36 cellular contexts compared by ENCODE assay signal in the genomic region with DNA sequence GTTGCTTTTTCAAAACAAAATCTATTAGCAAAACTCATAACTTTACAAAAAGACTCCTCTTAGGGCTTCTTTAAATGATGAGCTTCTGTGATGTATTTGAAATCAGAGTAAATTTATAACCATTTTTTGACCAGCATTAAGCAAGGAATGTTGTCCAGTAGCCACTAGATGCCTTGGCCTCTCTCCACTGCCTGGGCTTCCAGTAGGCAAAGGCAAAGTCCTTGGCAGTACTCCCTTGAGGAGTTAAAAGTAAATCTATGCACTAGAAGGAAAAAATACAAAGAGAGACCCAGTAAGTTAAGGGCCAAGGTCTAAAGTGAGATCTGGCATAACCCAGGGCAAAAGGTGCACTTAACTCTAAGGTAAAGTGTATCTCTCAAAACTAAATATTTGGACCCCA. TPM values are rescaled to one million over a fixed set of nuclear protein-coding genes. Genes with fewer than 3 reads are reported as not detected.
"Had no signal": no experiment of that assay in that cellular context is flagged by ENCODE, and none has a peak within 500 bp of the region (broad histone marks: within the 10 kb centered on the region; RNA-seq: fewer than 3 reads in every experiment).

No MANE protein-coding gene starts in this region.

- H3K4me1 Mint-ChIP-seq: activated CD4-positive, alpha-beta T cell treated with anti-CD3 and anti-CD28 coated beads for 36 hours; activated CD4-positive, alpha-beta T cell treated with anti-CD3 and anti-CD28 coated beads, Interleukin-2, amount 10 ng/mL, durations not matched to agents 7 days and 5 days; brain had no signal

- H3K4me3 Mint-ChIP-seq: activated CD4-positive, alpha-beta T cell treated with anti-CD3 and anti-CD28 coated beads for 36 hours; activated CD4-positive, alpha-beta T cell treated with anti-CD3 and anti-CD28 coated beads, Interleukin-2, amount 10 ng/mL, durations not matched to agents 7 days and 5 days; activated CD8-positive, alpha-beta T cell treated with anti-CD3 and anti-CD28 coated beads, Interleukin-2, amount 10 ng/mL, durations not matched to agents 7 days and 5 days; activated naive CD4-positive, alpha-beta T cell treated with anti-CD3 and anti-CD28 coated beads for 36 hours; activated T-cell treated with anti-CD3 and anti-CD28 coated beads, Interleukin-2, amount 50 U/mL, for 4 hours; activated T-helper 1 cell treated with anti-CD3 and anti-CD28 coated beads, Interleukin-12 subunit alpha, Interleukin-12 subunit beta, Interleukin-2, Interleukin-4 antibody, amounts not matched to agents 30 ng/mL and 10 ng/mL and 1 ng/mL, durations not matched to agents 14 hours and 24 hours and 36 hours; brain; T-helper 1 cell treated with Interleukin-12 subunit alpha and Interleukin-12 subunit beta and Interleukin-4 antibody, amounts not matched to agents 30 μg/mL and 1 μg/mL, for 36 hours; T-helper 2 cell treated with Interferon-gamma antibody and Interleukin-4, amounts not matched to agents 5 μg/mL and 100 μg/mL, for 36 hours had no signal

- DNase-seq: activated CD4-positive, alpha-beta T cell treated with anti-CD3 and anti-CD28 coated beads for 36 hours; activated CD4-positive, alpha-beta T cell treated with anti-CD3 and anti-CD28 coated beads, Interleukin-2, amount 10 ng/mL, durations not matched to agents 7 days and 5 days; activated CD4-positive, alpha-beta T cell treated with anti-CD3 and anti-CD28 coated beads, Interleukin-2, amount 50 U/mL, for 48 hours; activated CD8-positive, alpha-beta T cell treated with anti-CD3 and anti-CD28 coated beads, Interleukin-2, amount 10 ng/mL, durations not matched to agents 7 days and 5 days; activated gamma-delta T cell treated with Interleukin-2 at 50 U/mL for 16 hours; activated naive CD4-positive, alpha-beta T cell treated with anti-CD3 and anti-CD28 coated beads for 36 hours; activated T-cell treated with anti-CD3 and anti-CD28 coated beads, Interleukin-2, amount 50 U/mL, for 4 hours; caudate nucleus; Kasumi-1; KG1; MM.1S; MV-4-11; NCI-H1092; NCI-H1436 treated with DMSO at 0.1 percent for 48 hours; NCI-H1694 treated with DMSO at 0.1 percent for 48 hours; NCI-H2029; NCI-H2171; NCI-H510A; NCI-H526; NCI-H748 treated with DMSO at 0.1 percent for 48 hours; NK-92 treated with Interleukin-12 subunit alpha and Interleukin-12 subunit beta, amount 100 ng/mL, for 24 hours; PC-3; Peyer's patch; RPMI8226; SHP77 treated with DMSO at 0.1 percent for 48 hours; SK-N-SH had no signal

- H3K27ac Mint-ChIP-seq: activated CD4-positive, alpha-beta T cell treated with anti-CD3 and anti-CD28 coated beads for 36 hours; activated CD4-positive, alpha-beta T cell treated with anti-CD3 and anti-CD28 coated beads, Interleukin-2, amount 10 ng/mL, durations not matched to agents 7 days and 5 days; activated CD8-positive, alpha-beta T cell treated with anti-CD3 and anti-CD28 coated beads, Interleukin-2, amount 10 ng/mL, durations not matched to agents 7 days and 5 days; activated naive CD4-positive, alpha-beta T cell treated with anti-CD3 and anti-CD28 coated beads for 36 hours; activated T-helper 1 cell treated with anti-CD3 and anti-CD28 coated beads, Interleukin-12 subunit alpha, Interleukin-12 subunit beta, Interleukin-2, Interleukin-4 antibody, amounts not matched to agents 30 ng/mL and 10 ng/mL and 1 ng/mL, durations not matched to agents 14 hours and 24 hours and 36 hours; brain; T-helper 1 cell treated with Interleukin-12 subunit alpha and Interleukin-12 subunit beta and Interleukin-4 antibody, amounts not matched to agents 30 μg/mL and 1 μg/mL, for 36 hours; T-helper 2 cell treated with Interferon-gamma antibody and Interleukin-4, amounts not matched to agents 5 μg/mL and 100 μg/mL, for 36 hours had no signal

- H3K36me3 Mint-ChIP-seq: activated naive CD4-positive, alpha-beta T cell treated with anti-CD3 and anti-CD28 coated beads, Interleukin-2, amount 50 U/mL, for 72 hours; brain had no signal

- FAIRE-seq: astrocyte, TTC549 had no signal

- ATAC-seq: activated CD4-positive, alpha-beta T cell treated with anti-CD3 and anti-CD28 coated beads for 36 hours; activated CD8-positive, alpha-beta T cell treated with anti-CD3 and anti-CD28 coated beads, Interleukin-2, amount 10 ng/mL, durations not matched to agents 7 days and 5 days; activated T-cell treated with anti-CD3 and anti-CD28 coated beads, Interleukin-2, amount 50 U/mL, for 4 hours; PC-3 had no signal

- H3K9me3 Mint-ChIP-seq: activated CD4-positive, alpha-beta T cell treated with anti-CD3 and anti-CD28 coated beads, Interleukin-2, amount 10 ng/mL, durations not matched to agents 7 days and 5 days; activated naive CD4-positive, alpha-beta T cell treated with anti-CD3 and anti-CD28 coated beads for 36 hours; activated naive CD4-positive, alpha-beta T cell treated with anti-CD3 and anti-CD28 coated beads, Interleukin-2, amount 50 U/mL, for 72 hours; activated T-helper 1 cell treated with anti-CD3 and anti-CD28 coated beads, Interleukin-12 subunit alpha, Interleukin-12 subunit beta, Interleukin-2, Interleukin-4 antibody, amounts not matched to agents 30 ng/mL and 10 ng/mL and 1 ng/mL, durations not matched to agents 14 hours and 24 hours and 36 hours; brain; T-helper 1 cell treated with Interleukin-12 subunit alpha and Interleukin-12 subunit beta and Interleukin-4 antibody, amounts not matched to agents 30 μg/mL and 1 μg/mL, for 36 hours; T-helper 2 cell treated with Interferon-gamma antibody and Interleukin-4, amounts not matched to agents 5 μg/mL and 100 μg/mL, for 36 hours had no signal

- H3K27me3 Mint-ChIP-seq: activated CD4-positive, alpha-beta T cell treated with anti-CD3 and anti-CD28 coated beads for 36 hours; activated CD4-positive, alpha-beta T cell treated with anti-CD3 and anti-CD28 coated beads, Interleukin-2, amount 10 ng/mL, durations not matched to agents 7 days and 5 days; brain had no signal

RNA-seq across cellular contexts. Expression of a gene that starts 9.5 kb away (rescaled TPM):
- total RNA-seq: activated CD4-positive, alpha-beta T cell treated with anti-CD3 and anti-CD28 coated beads for 36 hours; activated CD4-positive, alpha-beta T cell treated with anti-CD3 and anti-CD28 coated beads, Interleukin-2, amount 10 ng/mL, durations not matched to agents 7 days and 5 days; activated CD8-positive, alpha-beta T cell treated with anti-CD3 and anti-CD28 coated beads, Interleukin-2, amount 10 ng/mL, durations not matched to agents 7 days and 5 days; activated naive CD4-positive, alpha-beta T cell treated with anti-CD3 and anti-CD28 coated beads for 36 hours; activated naive CD4-positive, alpha-beta T cell treated with anti-CD3 and anti-CD28 coated beads, Interleukin-2, amount 50 U/mL, for 72 hours; activated T-cell treated with anti-CD3 and anti-CD28 coated beads, Interleukin-2, amount 50 U/mL, for 4 hours; activated T-helper 1 cell treated with anti-CD3 and anti-CD28 coated beads, Interleukin-12 subunit alpha, Interleukin-12 subunit beta, Interleukin-2, Interleukin-4 antibody, amounts not matched to agents 30 ng/mL and 10 ng/mL and 1 ng/mL, durations not matched to agents 14 hours and 24 hours and 36 hours; adrenal gland; astrocyte; bronchial epithelial cell; PC-3; Peyer's patch; SJSA1 had no signal
